ENCODE assay signal across 2 cellular contexts in the genomic region with DNA sequence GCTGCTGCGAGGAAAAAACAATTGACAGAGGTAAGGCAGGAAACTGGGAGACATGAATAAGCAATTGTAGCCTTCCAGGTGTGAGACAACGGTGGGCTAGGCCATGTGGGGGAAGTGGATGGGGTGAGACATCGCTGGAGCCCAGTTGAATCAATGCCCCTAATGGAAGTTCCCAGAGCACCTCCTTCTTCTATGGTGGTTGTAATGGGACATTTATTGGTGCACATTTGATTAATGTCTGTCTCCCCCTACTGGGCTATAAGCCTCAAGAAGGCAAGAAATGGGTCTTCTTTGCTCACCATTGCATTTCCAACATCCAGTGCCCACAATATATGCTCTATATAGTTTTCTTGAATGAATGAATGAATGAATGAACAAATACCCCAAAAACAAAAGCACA.
TF ChIP-seq lines count a peak whose summit lies in the region.

No MANE protein-coding gene starts in this region.

TF ChIP-seq in SK-N-SH, 30 proteins besides CTCF, POLR2A, EP300 and RAD21 (continued from another document):
- TF ChIP-seq, protein P1, sequence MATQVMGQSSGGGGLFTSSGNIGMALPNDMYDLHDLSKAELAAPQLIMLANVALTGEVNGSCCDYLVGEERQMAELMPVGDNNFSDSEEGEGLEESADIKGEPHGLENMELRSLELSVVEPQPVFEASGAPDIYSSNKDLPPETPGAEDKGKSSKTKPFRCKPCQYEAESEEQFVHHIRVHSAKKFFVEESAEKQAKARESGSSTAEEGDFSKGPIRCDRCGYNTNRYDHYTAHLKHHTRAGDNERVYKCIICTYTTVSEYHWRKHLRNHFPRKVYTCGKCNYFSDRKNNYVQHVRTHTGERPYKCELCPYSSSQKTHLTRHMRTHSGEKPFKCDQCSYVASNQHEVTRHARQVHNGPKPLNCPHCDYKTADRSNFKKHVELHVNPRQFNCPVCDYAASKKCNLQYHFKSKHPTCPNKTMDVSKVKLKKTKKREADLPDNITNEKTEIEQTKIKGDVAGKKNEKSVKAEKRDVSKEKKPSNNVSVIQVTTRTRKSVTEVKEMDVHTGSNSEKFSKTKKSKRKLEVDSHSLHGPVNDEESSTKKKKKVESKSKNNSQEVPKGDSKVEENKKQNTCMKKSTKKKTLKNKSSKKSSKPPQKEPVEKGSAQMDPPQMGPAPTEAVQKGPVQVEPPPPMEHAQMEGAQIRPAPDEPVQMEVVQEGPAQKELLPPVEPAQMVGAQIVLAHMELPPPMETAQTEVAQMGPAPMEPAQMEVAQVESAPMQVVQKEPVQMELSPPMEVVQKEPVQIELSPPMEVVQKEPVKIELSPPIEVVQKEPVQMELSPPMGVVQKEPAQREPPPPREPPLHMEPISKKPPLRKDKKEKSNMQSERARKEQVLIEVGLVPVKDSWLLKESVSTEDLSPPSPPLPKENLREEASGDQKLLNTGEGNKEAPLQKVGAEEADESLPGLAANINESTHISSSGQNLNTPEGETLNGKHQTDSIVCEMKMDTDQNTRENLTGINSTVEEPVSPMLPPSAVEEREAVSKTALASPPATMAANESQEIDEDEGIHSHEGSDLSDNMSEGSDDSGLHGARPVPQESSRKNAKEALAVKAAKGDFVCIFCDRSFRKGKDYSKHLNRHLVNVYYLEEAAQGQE (IDR thresholded peaks at IDR 0.05; ENCODE audit: low read depth, low read length) = no peak
- TF ChIP-seq TEAD4 (IDR thresholded peaks at IDR 0.05; ENCODE audit: borderline replicate concordance, insufficient read depth) (no peak), TAF1 (IDR thresholded peaks at IDR 0.05; ENCODE audit: borderline replicate concordance, low read depth, low read length) (no peak), TCF12 (IDR thresholded peaks at IDR 0.05) (no peak), USF1 (IDR thresholded peaks at IDR 0.05; ENCODE audit: borderline replicate concordance, low read depth) (no peak), GABPA (IDR thresholded peaks at IDR 0.05; ENCODE audit: low read depth) (no peak), RFX5 (IDR thresholded peaks at IDR 0.05; ENCODE audit: low read length) (no peak), FOXM1 (IDR thresholded peaks at IDR 0.05; ENCODE audit: low read depth) (no peak), SIN3A (IDR thresholded peaks at IDR 0.05; ENCODE audit: borderline replicate concordance, low read depth, low read length) (no peak), GATA2 (CRISPR knock-in tag; IDR thresholded peaks at IDR 0.05) (no peak)
- TF ChIP-seq, protein P2, sequence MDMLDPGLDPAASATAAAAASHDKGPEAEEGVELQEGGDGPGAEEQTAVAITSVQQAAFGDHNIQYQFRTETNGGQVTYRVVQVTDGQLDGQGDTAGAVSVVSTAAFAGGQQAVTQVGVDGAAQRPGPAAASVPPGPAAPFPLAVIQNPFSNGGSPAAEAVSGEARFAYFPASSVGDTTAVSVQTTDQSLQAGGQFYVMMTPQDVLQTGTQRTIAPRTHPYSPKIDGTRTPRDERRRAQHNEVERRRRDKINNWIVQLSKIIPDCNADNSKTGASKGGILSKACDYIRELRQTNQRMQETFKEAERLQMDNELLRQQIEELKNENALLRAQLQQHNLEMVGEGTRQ (IDR thresholded peaks at IDR 0.05; ENCODE audit: borderline replicate concordance, low read depth, low read length) = no peak

TF ChIP-seq in SK-N-SH treated with all-trans-retinoic acid at 6 μM for 48 hours, 23 proteins besides CTCF, POLR2A, EP300 and RAD21 (continued from another document):
- TF ChIP-seq, protein P3, sequence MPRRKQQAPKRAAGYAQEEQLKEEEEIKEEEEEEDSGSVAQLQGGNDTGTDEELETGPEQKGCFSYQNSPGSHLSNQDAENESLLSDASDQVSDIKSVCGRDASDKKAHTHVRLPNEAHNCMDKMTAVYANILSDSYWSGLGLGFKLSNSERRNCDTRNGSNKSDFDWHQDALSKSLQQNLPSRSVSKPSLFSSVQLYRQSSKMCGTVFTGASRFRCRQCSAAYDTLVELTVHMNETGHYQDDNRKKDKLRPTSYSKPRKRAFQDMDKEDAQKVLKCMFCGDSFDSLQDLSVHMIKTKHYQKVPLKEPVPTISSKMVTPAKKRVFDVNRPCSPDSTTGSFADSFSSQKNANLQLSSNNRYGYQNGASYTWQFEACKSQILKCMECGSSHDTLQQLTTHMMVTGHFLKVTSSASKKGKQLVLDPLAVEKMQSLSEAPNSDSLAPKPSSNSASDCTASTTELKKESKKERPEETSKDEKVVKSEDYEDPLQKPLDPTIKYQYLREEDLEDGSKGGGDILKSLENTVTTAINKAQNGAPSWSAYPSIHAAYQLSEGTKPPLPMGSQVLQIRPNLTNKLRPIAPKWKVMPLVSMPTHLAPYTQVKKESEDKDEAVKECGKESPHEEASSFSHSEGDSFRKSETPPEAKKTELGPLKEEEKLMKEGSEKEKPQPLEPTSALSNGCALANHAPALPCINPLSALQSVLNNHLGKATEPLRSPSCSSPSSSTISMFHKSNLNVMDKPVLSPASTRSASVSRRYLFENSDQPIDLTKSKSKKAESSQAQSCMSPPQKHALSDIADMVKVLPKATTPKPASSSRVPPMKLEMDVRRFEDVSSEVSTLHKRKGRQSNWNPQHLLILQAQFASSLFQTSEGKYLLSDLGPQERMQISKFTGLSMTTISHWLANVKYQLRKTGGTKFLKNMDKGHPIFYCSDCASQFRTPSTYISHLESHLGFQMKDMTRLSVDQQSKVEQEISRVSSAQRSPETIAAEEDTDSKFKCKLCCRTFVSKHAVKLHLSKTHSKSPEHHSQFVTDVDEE (CRISPR knock-in tag; IDR thresholded peaks at IDR 0.05) = no peak
- TF ChIP-seq BACH2 (CRISPR knock-in tag; IDR thresholded peaks at IDR 0.05; ENCODE audit: borderline replicate concordance) = no peak
- TF ChIP-seq TOX (CRISPR knock-in tag; IDR thresholded peaks at IDR 0.05; ENCODE audit: borderline replicate concordance) = no peak
- TF ChIP-seq CSDC2 (CRISPR knock-in tag; IDR thresholded peaks at IDR 0.05) = no peak
